In genomic region chr4:139050436-139050835, GRCh38 we compare ENCODE assay signal across 17 cellular contexts. TPM values are rescaled to one million over a fixed set of nuclear protein-coding genes. Genes with fewer than 3 reads are reported as not detected.
DNase-seq lines count a peak whose midpoint lies in the region; ATAC-seq and TF ChIP-seq lines count a peak whose summit lies in the region.
"Had no signal": no experiment of that assay in that cellular context is flagged by ENCODE, and none has a peak within 500 bp of the region (broad histone marks: within the 10 kb centered on the region; RNA-seq: fewer than 3 reads in every experiment).

No MANE protein-coding gene starts in this region.

- no peak for TF ChIP-seq EP300 in gastroesophageal sphincter (IDR thresholded peaks at IDR 0.05)

- peak overlapping the region in 4 of 5 experiments; percentile 41 to 87 (median 60) for H3K27ac Mint-ChIP-seq in brain

- no peak overlapping the region for H3K9ac ChIP-seq in HUES48 (ENCODE audit: low read depth, low read length)

- H3K36me3 ChIP-seq in HUES48 (ENCODE audit: control insufficient read depth, insufficient read depth, low read length) (peaks cover 31% of the 10 kb centered on the region), gastroesophageal sphincter (peaks cover 0 to 42% of the 10 kb centered on the region in 2 donors)

- no peaks in the 10 kb centered on the region for H3K27me3 Mint-ChIP-seq in brain

- H3K36me3 Mint-ChIP-seq in brain: peaks cover 75% of the 10 kb centered on the region

- H3K9me3 Mint-ChIP-seq in brain: no peaks in the 10 kb centered on the region
- H3K9me3 Mint-ChIP-seq: activated naive CD4-positive, alpha-beta T cell treated with anti-CD3 and anti-CD28 coated beads, Interleukin-2, amount 50 U/mL, for 72 hours; activated T-cell treated with anti-CD3 and anti-CD28 coated beads, Interleukin-2, amount 50 U/mL, for 4 hours had no signal

- H3K27ac ChIP-seq in HUES48 (ENCODE audit: low read depth, low read length) (peak overlapping the region; percentile 60), gastroesophageal sphincter (no peak overlapping the region)
- H3K27ac ChIP-seq: pancreas had no signal

- ATAC-seq in HG03025 (IDR thresholded peaks at IDR 0.05; ENCODE audit: low FRiP score, unreplicated experiment) (no peak), GM19328 (IDR thresholded peaks at IDR 0.05; ENCODE audit: unreplicated experiment) (no peak), gastroesophageal sphincter (no peak), GM19452 (IDR thresholded peaks at IDR 0.05; ENCODE audit: unreplicated experiment) (no peak)
- ATAC-seq: activated T-cell treated with anti-CD3 and anti-CD28 coated beads, Interleukin-2, amount 50 U/mL, for 4 hours; pancreas had no signal

- H3K4me3 ChIP-seq in HUES48 (ENCODE audit: low read depth, low read length) (no peak overlapping the region), gastroesophageal sphincter (no peak overlapping the region)
- H3K4me3 ChIP-seq: pancreas had no signal

- DNase-seq in EL (peak; percentile 53), myocyte (ENCODE audit: low read depth) (peak; percentile 36)
- DNase-seq: activated CD4-positive, alpha-beta T cell treated with anti-CD3 and anti-CD28 coated beads, Interleukin-2, amount 50 U/mL, for 4 hours; activated T-cell treated with anti-CD3 and anti-CD28 coated beads, Interleukin-2, amount 50 U/mL, for 4 hours; Caco-2; NCI-H1417; NCI-H2171; NCI-H774; pancreas; stimulated activated CD4-positive, alpha-beta T cell treated with anti-CD3 and anti-CD28 coated beads, Interleukin-4, amount 100 ng/mL, for 24 hours had no signal

- H3K4me1 Mint-ChIP-seq in brain: no peaks in the 10 kb centered on the region

- H3K4me3 Mint-ChIP-seq in brain: no peak overlapping the region
- H3K4me3 Mint-ChIP-seq: activated T-cell treated with anti-CD3 and anti-CD28 coated beads, Interleukin-2, amount 50 U/mL, for 4 hours had no signal

- H3K9me3 ChIP-seq in HUES48 (ENCODE audit: control insufficient read depth, insufficient read depth, low read length) (no peaks in the 10 kb centered on the region), gastroesophageal sphincter (no peaks in the 10 kb centered on the region)
- H3K9me3 ChIP-seq: Caco-2, pancreas had no signal

- TF ChIP-seq CTCF in brain (conservative IDR thresholded peaks at IDR 0.05): no peak
- TF ChIP-seq CTCF in gastroesophageal sphincter (IDR thresholded peaks at IDR 0.05): no peak

- H3K4me1 ChIP-seq in HUES48 (ENCODE audit: control insufficient read depth, insufficient read depth, low read length) (peaks cover 7% of the 10 kb centered on the region; the same call in 1 of the 2 replicates), gastroesophageal sphincter (peaks cover 6 to 31% (median 12%) of the 10 kb centered on the region in 3 donors)

- no peak for TF ChIP-seq POLR2A in gastroesophageal sphincter (IDR thresholded peaks at IDR 0.05)

- 83 to 94% methylated on average over 2 of the region's 2 CpGs for WGBS in gastroesophageal sphincter (ENCODE audit: low coverage in 1 of 2), 2 donors

- H3K27me3 ChIP-seq in HUES48 (ENCODE audit: control insufficient read depth, insufficient read depth, low read length) (no peaks in the 10 kb centered on the region), gastroesophageal sphincter (no peaks in the 10 kb centered on the region)
- H3K27me3 ChIP-seq: pancreas had no signal

RNA-seq across cellular contexts. Expression of gene NOCT, which starts 34.9 kb away (rescaled TPM):
- polyA plus RNA-seq in brain (ENCODE audit: insufficient read depth, low read depth, low replicate concordance): 4.2 TPM
- total RNA-seq in myocyte (12.9 and 24.0 TPM in 2 replicates), gastroesophageal sphincter (1 to 10 TPM; 1.2 to 3.5 (median 3.4) TPM)
- polyA plus RNA-seq in myocyte (2012): 11.8 TPM
